8 cellular contexts compared by ENCODE assay signal in genomic region chr3:94004301-94004910, GRCh38. TPM values are rescaled to one million over a fixed set of nuclear protein-coding genes. Genes with fewer than 3 reads are reported as not detected.
DNase-seq lines count a peak whose midpoint lies in the region; ATAC-seq and TF ChIP-seq lines count a peak whose summit lies in the region.

No MANE protein-coding gene starts in this region.

- H3K27ac Mint-ChIP-seq in type B pancreatic cell, result no peak overlapping the region

- peaks cover 0 to 4% (median 0%) of the 10 kb centered on the region in 3 donors for H3K36me3 ChIP-seq in Peyer's patch
- no peaks in the 10 kb centered on the region for H3K36me3 ChIP-seq in colonic mucosa
- no peaks in the 10 kb centered on the region for H3K36me3 ChIP-seq in right lobe of liver

- no peak overlapping the region for H3K9ac ChIP-seq in colonic mucosa (ENCODE audit: low read depth in 2 of 2, low read length in 2 of 2)

- H3K4me1 Mint-ChIP-seq in type B pancreatic cell (ENCODE audit: unreplicated experiment), result peaks cover 4% of the 10 kb centered on the region

- H3K27ac ChIP-seq in HL-60 (replicated peaks) (no peak overlapping the region), Peyer's patch (no peak overlapping the region), colonic mucosa (no peak overlapping the region), right lobe of liver (no peak overlapping the region)

- H3K9me3 Mint-ChIP-seq in type B pancreatic cell, result no peaks in the 10 kb centered on the region

- WGBS in right lobe of liver (ENCODE audit: insufficient coverage, low coverage, low lambda C conversion rate, missing lambda C conversion rate), result 0% methylated on average over 4 of the region's 4 CpGs

- no peak overlapping the region for H3K4me3 ChIP-seq in HL-60 (replicated peaks; ENCODE audit: insufficient read depth, low read length)
- H3K4me3 ChIP-seq in Peyer's patch, result peak overlapping the region in 2 of 4 donors; percentile 16 to 31
- no peak overlapping the region for H3K4me3 ChIP-seq in colonic mucosa
- H3K4me3 ChIP-seq in right lobe of liver, result peak overlapping the region in 2 of 3 donors; percentile 4 to 20

- H3K4me3 Mint-ChIP-seq in type B pancreatic cell, result peak overlapping the region; percentile 26

- H3K27me3 ChIP-seq in HL-60 (ENCODE audit: insufficient read depth, poor library complexity, severe bottlenecking), result no peaks in the 10 kb centered on the region
- no peaks in the 10 kb centered on the region for H3K27me3 ChIP-seq in Peyer's patch
- no peaks in the 10 kb centered on the region for H3K27me3 ChIP-seq in colonic mucosa
- H3K27me3 ChIP-seq in right lobe of liver, result no peaks in the 10 kb centered on the region

- H3K27me3 Mint-ChIP-seq in type B pancreatic cell, result no peaks in the 10 kb centered on the region

- peaks cover 4% of the 10 kb centered on the region for H3K36me3 Mint-ChIP-seq in type B pancreatic cell

- H3K9me3 ChIP-seq in Peyer's patch (no peaks in the 10 kb centered on the region), colonic mucosa (no peaks in the 10 kb centered on the region), right lobe of liver (no peaks in the 10 kb centered on the region)

- TF ChIP-seq CTCF in HL-60 (IDR thresholded peaks at IDR 0.05; ENCODE audit: insufficient read depth, low read length), result peak; percentile 77
- TF ChIP-seq CTCF in Peyer's patch (IDR thresholded peaks at IDR 0.05), result peak; percentile 31 to 93 (median 81)
- TF ChIP-seq CTCF in colonic mucosa (IDR thresholded peaks at IDR 0.05), result peak; percentile 81
- TF ChIP-seq CTCF in right lobe of liver (IDR thresholded peaks at IDR 0.05), result peak; percentile 59 to 89 (median 86)
- TF ChIP-seq CTCF in type B pancreatic cell (conservative IDR thresholded peaks at IDR 0.05), result peak; percentile 80

- TF ChIP-seq POLR2A in Peyer's patch (IDR thresholded peaks at IDR 0.05) (no peak), right lobe of liver (IDR thresholded peaks at IDR 0.05) (no peak)

- ATAC-seq in activated CD4-positive, CD25-positive, alpha-beta regulatory T cell treated with anti-CD3 and anti-CD28 coated beads, Interleukin-2, amount 50 U/mL, for 24 hours, result peak; percentile 56 to 64
- ATAC-seq in GM21447 (IDR thresholded peaks at IDR 0.05; ENCODE audit: unreplicated experiment) (peak; percentile 95), right lobe of liver (peak; percentile 95 to 98 (median 96))

- H3K4me1 ChIP-seq in Peyer's patch (no peaks in the 10 kb centered on the region), colonic mucosa (no peaks in the 10 kb centered on the region), right lobe of liver (peaks cover 0 to 10% (median 0%) of the 10 kb centered on the region in 4 donors)

- DNase-seq in activated CD4-positive, CD25-positive, alpha-beta regulatory T cell treated with anti-CD3 and anti-CD28 coated beads, Interleukin-2, amount 50 U/mL, for 72 hours, result no peak
- peak; percentile 18 to 20 for DNase-seq in HL-60 (ENCODE audit: low read depth in 1 of 2, low spot score in 1 of 2)
- peak in 1 of 3 donors; percentile 59 for DNase-seq in Peyer's patch
- DNase-seq in colonic mucosa, result no peak
- no peak for DNase-seq in right lobe of liver
- no peak for DNase-seq in type B pancreatic cell (ENCODE audit: extremely low spot score, unreplicated experiment)

- intact Hi-C loops in colonic mucosa (cut with DNase I) (loop anchor here (5.0 kb wide), 1 partner anchor 63 kb away; no protein-coding TSS in a partner anchor), right lobe of liver (cut with DNase I) (loop anchor here in 1 of 2 donors (10.0 kb wide), 1 partner anchor 60 kb away; the partner anchor contains the start of genes DHFR2 and NSUN3)

RNA-seq across cellular contexts. Expression of gene STX19, which starts 24.0 kb away (rescaled TPM):
- 10 to 100 TPM in 2 of 4 donors, 1 to 10 TPM in 1, not detected in 1; 7.0 to 13.0 (median 10.3) TPM for total RNA-seq in Peyer's patch
- total RNA-seq in colonic mucosa, result 10 to 100 TPM in 1 of 2 donors, 1 to 10 TPM in 1; 9.0 to 18.8 TPM
- total RNA-seq in right lobe of liver, result not detected
- total RNA-seq in type B pancreatic cell (ENCODE audit: low replicate concordance), result 0.70 and 1.3 TPM in 2 replicates

RNA-seq across cellular contexts. Expression of gene ARL13B, which starts 24.5 kb away (rescaled TPM):
- total RNA-seq in Peyer's patch (1 to 10 TPM in 3 of 4 donors, under 1 TPM in 1; 0.76 to 3.3 (median 2.7) TPM), colonic mucosa (1 to 10 TPM; 4.4 to 4.7 TPM), right lobe of liver (1 to 10 TPM; 3.9 to 5.6 (median 4.5) TPM), type B pancreatic cell (ENCODE audit: low replicate concordance) (7.0 and 12.8 TPM in 2 replicates)

RNA-seq across cellular contexts. Expression of gene PROS1, which starts 30.7 kb away (rescaled TPM):
- total RNA-seq in Peyer's patch (10 to 100 TPM in 3 of 4 donors, 1 to 10 TPM in 1; 9.3 to 25.0 (median 15.5) TPM), colonic mucosa (10 to 100 TPM; 11.2 to 26.0 TPM), right lobe of liver (100 to 1,000 TPM; 157 to 215 (median 183) TPM), type B pancreatic cell (ENCODE audit: low replicate concordance) (1.0 and 7.8 TPM in 2 replicates)

RNA-seq across cellular contexts. Expression of gene DHFR2, which starts 58.3 kb away (rescaled TPM):
- total RNA-seq in Peyer's patch (1 to 10 TPM; 5.2 to 10.0 (median 6.0) TPM), colonic mucosa (1 to 10 TPM; 4.6 to 5.4 TPM), right lobe of liver (1 to 10 TPM; 3.3 to 5.7 (median 4.1) TPM), type B pancreatic cell (ENCODE audit: low replicate concordance) (7.1 and 8.0 TPM in 2 replicates)

RNA-seq across cellular contexts. Expression of gene NSUN3, which starts 58.5 kb away (rescaled TPM):
- total RNA-seq in Peyer's patch (10 to 100 TPM; 19.7 to 56.9 (median 22.9) TPM), colonic mucosa (10 to 100 TPM; 17.2 to 18.8 TPM), right lobe of liver (1 to 10 TPM; 4.9 to 6.2 (median 5.6) TPM), type B pancreatic cell (ENCODE audit: low replicate concordance) (9.6 and 10.7 TPM in 2 replicates)

Comparison
In these comparisons a context has a peak if more than half of its experiments do, and no peak if none do; other contexts are left out.
1. DNase-seq: peak in HL-60 (2 of 2); none in activated CD4-positive, CD25-positive, alpha-beta regulatory T cell treated with anti-CD3 and anti-CD28 coated beads, Interleukin-2, amount 50 U/mL, for 72 hours (single experiment), colonic mucosa (single experiment), right lobe of liver (0 of 3) and type B pancreatic cell (single experiment).
2. H3K4me3 ChIP-seq: peak in right lobe of liver (2 of 3); none in HL-60 (single experiment) and colonic mucosa (single experiment).
3. RNA of gene PROS1, which starts 30.7 kb away (total RNA-seq): 157 to 215 TPM in right lobe of liver; 11.2 to 26.0 TPM in colonic mucosa, 9.3 to 25.0 TPM in Peyer's patch and 1.0 to 7.8 TPM in type B pancreatic cell; every median in the first group is over 4 times any median in the second.
4. Peak in every context shown above with its lines, with median percentiles within 50 percentile points of each other: ATAC-seq and CTCF ChIP-seq.